Comparison of ENCODE assay signal across 8 cellular contexts in the genomic region with DNA sequence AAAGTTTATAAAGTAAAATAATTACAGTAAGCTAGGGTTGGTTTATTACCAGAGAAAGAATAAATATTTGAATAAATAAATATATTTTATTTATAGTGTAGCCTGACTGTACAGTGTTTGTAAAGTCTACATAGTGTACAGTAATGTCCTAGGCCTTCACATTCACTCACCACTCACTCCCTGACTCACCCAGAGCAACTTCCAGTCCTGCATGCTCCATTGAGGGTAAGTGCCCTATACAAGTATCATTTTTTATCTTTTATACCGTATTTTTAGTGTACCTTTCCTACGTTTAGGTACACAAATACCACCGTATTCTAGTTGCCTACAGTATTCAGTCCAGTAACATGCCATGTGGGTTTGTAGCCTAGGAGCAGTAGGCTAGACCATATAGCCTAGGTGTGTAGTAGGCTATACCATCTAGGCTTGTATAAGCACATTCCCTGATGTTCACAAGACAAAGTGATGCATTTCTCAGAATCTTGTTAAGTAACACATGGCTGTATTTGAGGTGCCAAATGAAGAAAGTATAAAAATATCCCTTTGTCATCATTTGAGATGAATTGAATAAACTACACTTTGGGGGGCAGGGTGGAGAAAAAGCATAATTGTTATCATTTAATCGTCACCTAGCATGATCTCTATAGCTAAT. TPM values are rescaled to one million over a fixed set of nuclear protein-coding genes. Genes with fewer than 3 reads are reported as not detected.
DNase-seq lines count a peak whose midpoint lies in the region; ATAC-seq, FAIRE-seq and TF ChIP-seq lines count a peak whose summit lies in the region.

No MANE protein-coding gene starts in this region.

- H2AFZ ChIP-seq in astrocyte (ENCODE audit: low read depth, low read length) = peak overlapping the region; percentile 63

- peak overlapping the region; percentile 81 for H3K4me2 ChIP-seq in astrocyte (ENCODE audit: low read length)

- no peak for TF ChIP-seq CTCF in left ventricle myocardium inferior (IDR thresholded peaks at IDR 0.05; ENCODE audit: borderline replicate concordance)
- no peak for TF ChIP-seq CTCF in astrocyte (IDR thresholded peaks at IDR 0.05; ENCODE audit: insufficient read depth, low read depth, low read length)
- no peak for TF ChIP-seq CTCF in lower lobe of right lung (IDR thresholded peaks at IDR 0.05)
- no peak for TF ChIP-seq CTCF in uterus (IDR thresholded peaks at IDR 0.05)

- peaks cover 11% of the 10 kb centered on the region for H3K27me3 Mint-ChIP-seq in astrocyte (ENCODE audit: low read depth, unreplicated experiment)

- no peak for FAIRE-seq in astrocyte (lab: Jason Lieb, UNC)

- H3K4me3 Mint-ChIP-seq in astrocyte (ENCODE audit: unreplicated experiment) = peak overlapping the region; percentile 64

- H3K27me3 ChIP-seq in left ventricle myocardium inferior (ENCODE audit: low read depth) (no peaks in the 10 kb centered on the region), astrocyte (ENCODE audit: insufficient read depth, low read length) (no peaks in the 10 kb centered on the region), lower lobe of right lung (ENCODE audit: low read depth) (no peaks in the 10 kb centered on the region), uterus (no peaks in the 10 kb centered on the region)

- H4K20me1 ChIP-seq in astrocyte (ENCODE audit: insufficient read depth, low read length) = no peaks in the 10 kb centered on the region

- peak overlapping the region; percentile 63 for H3K9ac ChIP-seq in astrocyte (ENCODE audit: low read length)

- peak overlapping the region; percentile 60 for H3K4me3 ChIP-seq in left ventricle myocardium inferior
- H3K4me3 ChIP-seq in astrocyte (ENCODE audit: insufficient read depth, low read depth, low read length) = peak overlapping the region; percentile 47
- H3K4me3 ChIP-seq in lower lobe of right lung = peak overlapping the region; percentile 47
- H3K4me3 ChIP-seq in uterus = peak overlapping the region; percentile 38 to 39

- H3K79me2 ChIP-seq in astrocyte (ENCODE audit: insufficient read depth, low read length) = no peaks in the 10 kb centered on the region

- H3K36me3 ChIP-seq in left ventricle myocardium inferior (no peaks in the 10 kb centered on the region), astrocyte (ENCODE audit: insufficient read depth, low read length) (no peaks in the 10 kb centered on the region), lower lobe of right lung (no peaks in the 10 kb centered on the region), uterus (no peaks in the 10 kb centered on the region)

- intact Hi-C loops in left ventricle myocardium inferior (cut with micrococcal nuclease) = loop anchor here (5.0 to 10.0 kb wide), 2 partner anchors 83 to 310 kb away; no protein-coding TSS in a partner anchor
- intact Hi-C loops in Right ventricle myocardium superior (cut with DNase I) = loop anchor here (5.0 kb wide), 1 partner anchor 313 kb away; no protein-coding TSS in a partner anchor
- intact Hi-C loops in lower lobe of right lung (cut with DNase I) = loop anchor here (10.0 kb wide), 2 partner anchors 80 to 310 kb away; no protein-coding TSS in a partner anchor
- intact Hi-C loops in uterus (cut with DNase I; ENCODE audit: low total_unique reads) = loop anchor here (10.0 kb wide), 1 partner anchor 80 kb away; no protein-coding TSS in a partner anchor

- H3K4me1 ChIP-seq in left ventricle myocardium inferior = peaks cover 12% of the 10 kb centered on the region
- peaks cover 5% of the 10 kb centered on the region for H3K4me1 ChIP-seq in astrocyte (ENCODE audit: insufficient read depth, low read length)
- H3K4me1 ChIP-seq in lower lobe of right lung = peaks cover 3% of the 10 kb centered on the region
- peaks cover 0 to 3% of the 10 kb centered on the region in 2 donors for H3K4me1 ChIP-seq in uterus

- DNase-seq in left ventricle myocardium inferior (no peak), Right ventricle myocardium superior (no peak), astrocyte (ENCODE audit: low read depth) (peak; percentile 13), lower lobe of right lung (no peak), uterus (no peak), OCI-M2 (lab: John Stamatoyannopoulos, UW; ENCODE audit: unreplicated experiment) (no peak), NCI-H2196 treated with DMSO at 0.1 percent for 48 hours (lab: John Stamatoyannopoulos, UW; ENCODE audit: unreplicated experiment) (no peak)

- H3K9me3 ChIP-seq in left ventricle myocardium inferior (replicated peaks) (no peaks in the 10 kb centered on the region), astrocyte (ENCODE audit: insufficient read depth, low read depth, low read length) (no peaks in the 10 kb centered on the region), lower lobe of right lung (no peaks in the 10 kb centered on the region), uterus (no peaks in the 10 kb centered on the region)

- H3K27ac ChIP-seq in left ventricle myocardium inferior (replicated peaks) (no peak overlapping the region), astrocyte (ENCODE audit: low read depth, low read length) (peak overlapping the region; percentile 24), lower lobe of right lung (no peak overlapping the region), uterus (peak overlapping the region; percentile 63 to 81)

- no peaks in the 10 kb centered on the region for H3K9me3 Mint-ChIP-seq in astrocyte (ENCODE audit: unreplicated experiment)

- no peaks in the 10 kb centered on the region for H3K4me1 Mint-ChIP-seq in astrocyte (ENCODE audit: low read depth, unreplicated experiment)

- peak overlapping the region; percentile 66 for H3K27ac Mint-ChIP-seq in astrocyte (ENCODE audit: unreplicated experiment)

- TF ChIP-seq POLR2A in uterus (IDR thresholded peaks at IDR 0.05) = no peak

- no peaks in the 10 kb centered on the region for H3K36me3 Mint-ChIP-seq in astrocyte (ENCODE audit: low read depth, unreplicated experiment)

- no peak for ATAC-seq in Right ventricle myocardium superior (ENCODE audit: poor library complexity)
- ATAC-seq in lower lobe of right lung = peak in 1 of 2 donors; percentile 18
- ATAC-seq in GM21528 (IDR thresholded peaks at IDR 0.05; ENCODE audit: low FRiP score, unreplicated experiment) = no peak

RNA-seq across cellular contexts. Expression of gene KLHL8, which starts 14.7 kb away (rescaled TPM):
- total RNA-seq in left ventricle myocardium inferior = 11.7 TPM
- total RNA-seq in Right ventricle myocardium superior = 12.4 TPM
- total RNA-seq in astrocyte = 11.8 and 12.4 TPM in 2 replicates
- 20.6 TPM for total RNA-seq in lower lobe of right lung
- 10 to 100 TPM in 3 of 4 donors, 1 to 10 TPM in 1; 10.0 to 31.8 (median 24.5) TPM for total RNA-seq in uterus

Comparison
In these comparisons a context has a peak if more than half of its experiments do, and no peak if none do; other contexts are left out.
1. H3K27ac ChIP-seq: peak in astrocyte (single experiment) and uterus (2 of 2); none in left ventricle myocardium inferior (single experiment) and lower lobe of right lung (single experiment).
2. Peak in every context shown above with its lines, with median percentiles within 50 percentile points of each other: H3K4me3 ChIP-seq.